In genomic region chr14:64685364-64686130, GRCh38 we compare ENCODE assay signal across 19 cellular contexts. TPM values are rescaled to one million over a fixed set of nuclear protein-coding genes. Genes with fewer than 3 reads are reported as not detected.
DNase-seq lines count a peak whose midpoint lies in the region; ATAC-seq and TF ChIP-seq lines count a peak whose summit lies in the region.
"Had no signal": no experiment of that assay in that cellular context is flagged by ENCODE, and none has a peak within 500 bp of the region (broad histone marks: within the 10 kb centered on the region; RNA-seq: fewer than 3 reads in every experiment).

No MANE protein-coding gene starts in this region.

- H3K4me1 Mint-ChIP-seq in neural crest cell: peaks cover 36% of the 10 kb centered on the region
- peaks cover 0 to 21% (median 3%) of the 10 kb centered on the region in 4 donors for H3K4me1 Mint-ChIP-seq in naive thymus-derived CD8-positive, alpha-beta T cell

- H3K36me3 Mint-ChIP-seq in neural crest cell (ENCODE audit: low read depth): no peaks in the 10 kb centered on the region
- H3K36me3 Mint-ChIP-seq in naive thymus-derived CD8-positive, alpha-beta T cell: no peaks in the 10 kb centered on the region
- H3K36me3 Mint-ChIP-seq: activated naive CD4-positive, alpha-beta T cell treated with anti-CD3 and anti-CD28 coated beads, Interleukin-2, amount 50 U/mL, for 24 hours; T-cell had no signal

- ATAC-seq in naive thymus-derived CD8-positive, alpha-beta T cell: no peak
- no peak for ATAC-seq in GM19351 (IDR thresholded peaks at IDR 0.05; ENCODE audit: unreplicated experiment)
- ATAC-seq: activated CD8-positive, alpha-beta T cell treated with anti-CD3 and anti-CD28 coated beads for 36 hours; activated T-cell treated with anti-CD3 and anti-CD28 coated beads, Interleukin-2, amount 50 U/mL, for 4 hours; gastroesophageal sphincter; left lobe of liver; sciatic nerve; T-cell had no signal

- H3K4me3 Mint-ChIP-seq in neural crest cell: no peak overlapping the region
- H3K4me3 Mint-ChIP-seq in naive thymus-derived CD8-positive, alpha-beta T cell: no peak overlapping the region
- H3K4me3 Mint-ChIP-seq: activated CD8-positive, alpha-beta T cell treated with anti-CD3 and anti-CD28 coated beads for 36 hours; activated naive CD4-positive, alpha-beta T cell treated with anti-CD3 and anti-CD28 coated beads, Interleukin-2, amount 50 U/mL, for 24 hours; activated T-cell treated with anti-CD3 and anti-CD28 coated beads, Interleukin-2, amount 50 U/mL, for 4 hours; stimulated activated naive CD8-positive, alpha-beta T cell treated with anti-CD3 and anti-CD28 coated beads, Interleukin-15, Interleukin-2, amounts not matched to agents 100 ng/mL and 50 ng/mL, for 24 hours; T-cell had no signal

- TF ChIP-seq CTCF in neural crest cell (conservative IDR thresholded peaks at IDR 0.05): no peak

- POLR2A ChIA-PET in naive thymus-derived CD8-positive, alpha-beta T cell (lab: Charles Lee): no interaction called here

- DNase-seq in DMS 273 treated with DMSO at 0.1 percent for 48 hours (lab: John Stamatoyannopoulos, UW): peak; percentile 19
- DNase-seq in Kasumi-1 (lab: John Stamatoyannopoulos, UW): peak; percentile 82 to 84
- no peak for DNase-seq in neural crest cell (ENCODE audit: low read depth, low spot score)
- no peak for DNase-seq in HCEC 1CT
- no peak for DNase-seq in NCI-H1105 (lab: John Stamatoyannopoulos, UW)
- no peak for DNase-seq in naive thymus-derived CD8-positive, alpha-beta T cell
- DNase-seq: activated CD8-positive, alpha-beta T cell treated with anti-CD3 and anti-CD28 coated beads for 36 hours; activated T-cell treated with anti-CD3 and anti-CD28 coated beads, Interleukin-2, amount 50 U/mL, for 4 hours; NCI-H1048; NK-92 treated with Interleukin-12 subunit alpha and Interleukin-12 subunit beta, amount 100 ng/mL, for 24 hours; T-cell had no signal

- peaks cover 9% of the 10 kb centered on the region for H3K27me3 Mint-ChIP-seq in neural crest cell (ENCODE audit: low read depth)
- peaks cover 0 to 5% (median 0%) of the 10 kb centered on the region in 5 donors for H3K27me3 Mint-ChIP-seq in naive thymus-derived CD8-positive, alpha-beta T cell
- H3K27me3 Mint-ChIP-seq: activated CD8-positive, alpha-beta T cell treated with anti-CD3 and anti-CD28 coated beads for 36 hours; activated naive CD4-positive, alpha-beta T cell treated with anti-CD3 and anti-CD28 coated beads, Interleukin-2, amount 50 U/mL, for 24 hours; stimulated activated naive CD8-positive, alpha-beta T cell treated with anti-CD3 and anti-CD28 coated beads, Interleukin-15, Interleukin-2, amounts not matched to agents 100 ng/mL and 50 ng/mL, for 24 hours had no signal

- no peaks in the 10 kb centered on the region for H3K9me3 Mint-ChIP-seq in neural crest cell
- no peaks in the 10 kb centered on the region for H3K9me3 Mint-ChIP-seq in naive thymus-derived CD8-positive, alpha-beta T cell
- H3K9me3 Mint-ChIP-seq: activated CD8-positive, alpha-beta T cell treated with anti-CD3 and anti-CD28 coated beads for 36 hours; activated naive CD4-positive, alpha-beta T cell treated with anti-CD3 and anti-CD28 coated beads, Interleukin-2, amount 50 U/mL, for 24 hours; activated T-cell treated with anti-CD3 and anti-CD28 coated beads, Interleukin-2, amount 50 U/mL, for 4 hours; stimulated activated naive CD8-positive, alpha-beta T cell treated with anti-CD3 and anti-CD28 coated beads, Interleukin-15, Interleukin-2, amounts not matched to agents 100 ng/mL and 50 ng/mL, for 24 hours; T-cell had no signal

- H3K27ac ChIP-seq in angular gyrus (ENCODE audit: low read depth, low read length): peak overlapping the region; percentile 77
- H3K27ac ChIP-seq: epithelial cell of prostate, gastroesophageal sphincter had no signal

- peak overlapping the region; percentile 54 for H3K27ac Mint-ChIP-seq in neural crest cell (ENCODE audit: unreplicated experiment)
- peak overlapping the region in 1 of 10 donors; percentile 62 for H3K27ac Mint-ChIP-seq in naive thymus-derived CD8-positive, alpha-beta T cell
- H3K27ac Mint-ChIP-seq: activated CD8-positive, alpha-beta T cell treated with anti-CD3 and anti-CD28 coated beads for 36 hours; activated naive CD4-positive, alpha-beta T cell treated with anti-CD3 and anti-CD28 coated beads, Interleukin-2, amount 50 U/mL, for 24 hours; stimulated activated naive CD8-positive, alpha-beta T cell treated with anti-CD3 and anti-CD28 coated beads, Interleukin-15, Interleukin-2, amounts not matched to agents 100 ng/mL and 50 ng/mL, for 24 hours had no signal

RNA-seq across cellular contexts. Expression of gene PLEKHG3, which starts 18.7 kb away (rescaled TPM):
- total RNA-seq in neural crest cell: 43.4 and 46.0 TPM in 2 replicates
- 1 to 10 TPM in 1 of 2 experiments, under 1 TPM in 1; 0.55 to 1.4 TPM for total RNA-seq in naive thymus-derived CD8-positive, alpha-beta T cell
- polyA plus RNA-seq in naive thymus-derived CD8-positive, alpha-beta T cell: 10 to 100 TPM in 1 of 3 donors, 1 to 10 TPM in 2; 1.2 to 12.2 (median 1.6) TPM

Comparison
In these comparisons a context has a peak if more than half of its experiments do, and no peak if none do; other contexts are left out.
1. DNase-seq: peak in DMS 273 treated with DMSO at 0.1 percent for 48 hours (single experiment) and Kasumi-1 (2 of 2); none in neural crest cell (single experiment), HCEC 1CT (single experiment), NCI-H1105 (single experiment) and naive thymus-derived CD8-positive, alpha-beta T cell (0 of 10).
2. RNA of gene PLEKHG3, which starts 18.7 kb away (total RNA-seq): 43.4 to 46.0 TPM in neural crest cell; 0.55 to 1.4 TPM in naive thymus-derived CD8-positive, alpha-beta T cell; every median in the first group is over 10 times any median in the second.